Comparison of ENCODE assay signal across 2 cellular contexts in genomic region chr19:42297034-42297433, GRCh38.
A peak's percentile ranks its signal among the peaks of the same experiment; 100 is the strongest.
TF ChIP-seq lines count a peak whose summit lies in the region.

No MANE protein-coding gene starts in this region.

TF ChIP-seq in PFSK-1, 5 proteins besides CTCF, POLR2A, EP300 and RAD21:
- no peak for TF ChIP-seq FOXP2 (optimal IDR thresholded peaks at IDR 0.05; ENCODE audit: borderline replicate concordance, extremely low read depth, extremely low read length, insufficient read depth)
- peak; percentile 13; the same call in 1 of the 2 replicates for TF ChIP-seq POLR2AphosphoS5 (IDR thresholded peaks at IDR 0.05; ENCODE audit: low read depth, low read length)
- TF ChIP-seq TAF1 (IDR thresholded peaks at IDR 0.05; ENCODE audit: borderline replicate concordance, insufficient read depth, low read length): no peak
- no peak for TF ChIP-seq REST (IDR thresholded peaks at IDR 0.05; ENCODE audit: insufficient read depth in 1 of 2, low read depth in 2 of 2, low read length in 2 of 2)
- TF ChIP-seq SIN3A (IDR thresholded peaks at IDR 0.05; ENCODE audit: borderline replicate concordance, insufficient read depth, low read length): no peak

TF ChIP-seq in H1, 55 proteins besides CTCF, POLR2A, EP300 and RAD21:
- TF ChIP-seq KDM4A (IDR thresholded peaks at IDR 0.05; ENCODE audit: low read depth, low read length, severe bottlenecking) (no peak), MAFK (IDR thresholded peaks at IDR 0.05; ENCODE audit: low read depth, low read length) (no peak), POU5F1 (IDR thresholded peaks at IDR 0.05; ENCODE audit: low read depth, low read length) (no peak), GTF2F1 (IDR thresholded peaks at IDR 0.05; ENCODE audit: borderline replicate concordance, low read depth, low read length) (no peak), KDM5A (IDR thresholded peaks at IDR 0.05; ENCODE audit: low read length) (no peak), MAX (IDR thresholded peaks at IDR 0.05) (no peak), CTBP2 (IDR thresholded peaks at IDR 0.05; ENCODE audit: borderline replicate concordance, insufficient read depth, insufficient read length, low read length) (no peak), SP1 (IDR thresholded peaks at IDR 0.05; ENCODE audit: low read depth, low read length) (no peak), GABPA (IDR thresholded peaks at IDR 0.05; ENCODE audit: borderline replicate concordance, insufficient read depth, low read length) (no peak), RBBP5 (IDR thresholded peaks at IDR 0.05; ENCODE audit: borderline replicate concordance, low read depth, low read length) (no peak), ASH2L (IDR thresholded peaks at IDR 0.05; ENCODE audit: low read length) (no peak), SP2 (IDR thresholded peaks at IDR 0.05; ENCODE audit: low read length) (no peak), TCF12 (IDR thresholded peaks at IDR 0.05; ENCODE audit: low read depth, low read length) (no peak), ATF3 (IDR thresholded peaks at IDR 0.05; ENCODE audit: insufficient read depth, low read depth, low read length) (no peak), SIRT6 (IDR thresholded peaks at IDR 0.05; ENCODE audit: low read length) (no peak), CEBPB (IDR thresholded peaks at IDR 0.05; ENCODE audit: low read depth, low read length) (no peak), TBP (IDR thresholded peaks at IDR 0.05; ENCODE audit: low read depth, low read length) (no peak), PHF8 (conservative IDR thresholded peaks at IDR 0.05; ENCODE audit: low read depth, low read length) (no peak), CREB1 (IDR thresholded peaks at IDR 0.05) (no peak), EGR1 (IDR thresholded peaks at IDR 0.05; ENCODE audit: borderline replicate concordance, low read depth, low read length) (no peak)
